1 cellular context compared by ENCODE assay signal in the genomic region with DNA sequence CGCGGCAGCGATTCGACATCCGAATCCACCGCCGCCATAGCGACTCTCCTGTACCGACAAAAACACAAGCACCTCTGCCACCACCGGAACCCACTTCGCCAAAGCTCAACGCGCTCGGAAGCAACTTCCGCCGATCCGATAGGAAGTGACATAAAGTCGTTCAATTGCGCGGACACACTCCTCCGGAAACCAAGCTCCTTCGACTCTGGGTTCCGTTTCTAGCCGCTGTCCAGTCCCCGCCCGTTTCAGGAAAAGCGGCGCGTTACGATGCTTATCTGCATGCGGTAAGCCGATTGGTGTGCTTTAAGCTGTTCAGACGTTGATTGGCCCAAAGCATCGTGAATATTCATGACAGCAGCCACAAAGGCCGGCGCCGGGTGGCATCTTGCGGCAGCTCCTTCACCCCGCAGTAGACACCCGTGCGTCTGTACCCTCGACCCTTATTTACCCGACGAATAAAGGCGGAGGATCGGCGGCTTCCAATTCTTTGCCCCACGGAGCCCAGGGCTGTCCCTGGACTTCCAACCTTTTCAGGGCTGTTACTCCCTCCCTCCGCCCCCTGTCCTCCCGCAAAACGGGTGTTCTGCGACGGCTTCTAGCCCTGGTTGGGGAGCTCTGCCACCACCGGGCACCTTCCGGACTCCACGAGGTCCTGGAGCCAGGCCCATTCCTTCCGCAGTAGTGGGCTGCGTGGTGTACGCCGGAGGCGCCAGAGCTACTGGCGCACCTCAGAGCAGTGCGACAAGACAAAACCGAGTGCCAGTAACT.
TF ChIP-seq lines count a peak whose summit lies in the region.

A gene with protein sequence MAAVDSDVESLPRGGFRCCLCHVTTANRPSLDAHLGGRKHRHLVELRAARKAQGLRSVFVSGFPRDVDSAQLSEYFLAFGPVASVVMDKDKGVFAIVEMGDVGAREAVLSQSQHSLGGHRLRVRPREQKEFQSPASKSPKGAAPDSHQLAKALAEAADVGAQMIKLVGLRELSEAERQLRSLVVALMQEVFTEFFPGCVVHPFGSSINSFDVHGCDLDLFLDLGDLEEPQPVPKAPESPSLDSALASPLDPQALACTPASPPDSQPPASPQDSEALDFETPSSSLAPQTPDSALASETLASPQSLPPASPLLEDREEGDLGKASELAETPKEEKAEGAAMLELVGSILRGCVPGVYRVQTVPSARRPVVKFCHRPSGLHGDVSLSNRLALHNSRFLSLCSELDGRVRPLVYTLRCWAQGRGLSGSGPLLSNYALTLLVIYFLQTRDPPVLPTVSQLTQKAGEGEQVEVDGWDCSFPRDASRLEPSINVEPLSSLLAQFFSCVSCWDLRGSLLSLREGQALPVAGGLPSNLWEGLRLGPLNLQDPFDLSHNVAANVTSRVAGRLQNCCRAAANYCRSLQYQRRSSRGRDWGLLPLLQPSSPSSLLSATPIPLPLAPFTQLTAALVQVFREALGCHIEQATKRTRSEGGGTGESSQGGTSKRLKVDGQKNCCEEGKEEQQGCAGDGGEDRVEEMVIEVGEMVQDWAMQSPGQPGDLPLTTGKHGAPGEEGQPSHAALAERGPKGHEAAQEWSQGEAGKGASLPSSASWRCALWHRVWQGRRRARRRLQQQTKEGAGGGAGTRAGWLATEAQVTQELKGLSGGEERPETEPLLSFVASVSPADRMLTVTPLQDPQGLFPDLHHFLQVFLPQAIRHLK (minus strand): TSS at position 76 of the 768 bp plus-strand sequence. CDS start 38 bp downstream, at position 38.

TF ChIP-seq in HepG2, 621 proteins besides CTCF, POLR2A, EP300 and RAD21 (continued from another document and continues in another):
- TF ChIP-seq, protein P1, sequence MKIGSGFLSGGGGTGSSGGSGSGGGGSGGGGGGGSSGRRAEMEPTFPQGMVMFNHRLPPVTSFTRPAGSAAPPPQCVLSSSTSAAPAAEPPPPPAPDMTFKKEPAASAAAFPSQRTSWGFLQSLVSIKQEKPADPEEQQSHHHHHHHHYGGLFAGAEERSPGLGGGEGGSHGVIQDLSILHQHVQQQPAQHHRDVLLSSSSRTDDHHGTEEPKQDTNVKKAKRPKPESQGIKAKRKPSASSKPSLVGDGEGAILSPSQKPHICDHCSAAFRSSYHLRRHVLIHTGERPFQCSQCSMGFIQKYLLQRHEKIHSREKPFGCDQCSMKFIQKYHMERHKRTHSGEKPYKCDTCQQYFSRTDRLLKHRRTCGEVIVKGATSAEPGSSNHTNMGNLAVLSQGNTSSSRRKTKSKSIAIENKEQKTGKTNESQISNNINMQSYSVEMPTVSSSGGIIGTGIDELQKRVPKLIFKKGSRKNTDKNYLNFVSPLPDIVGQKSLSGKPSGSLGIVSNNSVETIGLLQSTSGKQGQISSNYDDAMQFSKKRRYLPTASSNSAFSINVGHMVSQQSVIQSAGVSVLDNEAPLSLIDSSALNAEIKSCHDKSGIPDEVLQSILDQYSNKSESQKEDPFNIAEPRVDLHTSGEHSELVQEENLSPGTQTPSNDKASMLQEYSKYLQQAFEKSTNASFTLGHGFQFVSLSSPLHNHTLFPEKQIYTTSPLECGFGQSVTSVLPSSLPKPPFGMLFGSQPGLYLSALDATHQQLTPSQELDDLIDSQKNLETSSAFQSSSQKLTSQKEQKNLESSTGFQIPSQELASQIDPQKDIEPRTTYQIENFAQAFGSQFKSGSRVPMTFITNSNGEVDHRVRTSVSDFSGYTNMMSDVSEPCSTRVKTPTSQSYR (CRISPR knock-in tag; IDR thresholded peaks at IDR 0.05; ENCODE audit: borderline replicate concordance), result no peak
- TF ChIP-seq ZNF841 (CRISPR knock-in tag; IDR thresholded peaks at IDR 0.05; ENCODE audit: borderline replicate concordance), result 0 out of 2 replicates have a peak, but pooled peaks have one; percentile 51
- TF ChIP-seq, protein P2, sequence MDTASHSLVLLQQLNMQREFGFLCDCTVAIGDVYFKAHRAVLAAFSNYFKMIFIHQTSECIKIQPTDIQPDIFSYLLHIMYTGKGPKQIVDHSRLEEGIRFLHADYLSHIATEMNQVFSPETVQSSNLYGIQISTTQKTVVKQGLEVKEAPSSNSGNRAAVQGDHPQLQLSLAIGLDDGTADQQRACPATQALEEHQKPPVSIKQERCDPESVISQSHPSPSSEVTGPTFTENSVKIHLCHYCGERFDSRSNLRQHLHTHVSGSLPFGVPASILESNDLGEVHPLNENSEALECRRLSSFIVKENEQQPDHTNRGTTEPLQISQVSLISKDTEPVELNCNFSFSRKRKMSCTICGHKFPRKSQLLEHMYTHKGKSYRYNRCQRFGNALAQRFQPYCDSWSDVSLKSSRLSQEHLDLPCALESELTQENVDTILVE (CRISPR knock-in tag; IDR thresholded peaks at IDR 0.05), result peak; percentile 97
- 0 out of 2 replicates have a peak, but pooled peaks have one; percentile 19 for TF ChIP-seq HES4 (CRISPR knock-in tag; IDR thresholded peaks at IDR 0.05; ENCODE audit: borderline replicate concordance)
- TF ChIP-seq ZNF383 (CRISPR knock-in tag; IDR thresholded peaks at IDR 0.05; ENCODE audit: borderline replicate concordance), result no peak; the same call in 1 of the 2 replicates
- no peak for TF ChIP-seq SNAI1 (CRISPR knock-in tag; IDR thresholded peaks at IDR 0.05; ENCODE audit: borderline replicate concordance)
- TF ChIP-seq, protein P3, sequence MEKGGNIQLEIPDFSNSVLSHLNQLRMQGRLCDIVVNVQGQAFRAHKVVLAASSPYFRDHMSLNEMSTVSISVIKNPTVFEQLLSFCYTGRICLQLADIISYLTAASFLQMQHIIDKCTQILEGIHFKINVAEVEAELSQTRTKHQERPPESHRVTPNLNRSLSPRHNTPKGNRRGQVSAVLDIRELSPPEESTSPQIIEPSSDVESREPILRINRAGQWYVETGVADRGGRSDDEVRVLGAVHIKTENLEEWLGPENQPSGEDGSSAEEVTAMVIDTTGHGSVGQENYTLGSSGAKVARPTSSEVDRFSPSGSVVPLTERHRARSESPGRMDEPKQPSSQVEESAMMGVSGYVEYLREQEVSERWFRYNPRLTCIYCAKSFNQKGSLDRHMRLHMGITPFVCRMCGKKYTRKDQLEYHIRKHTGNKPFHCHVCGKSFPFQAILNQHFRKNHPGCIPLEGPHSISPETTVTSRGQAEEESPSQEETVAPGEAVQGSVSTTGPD (CRISPR knock-in tag; IDR thresholded peaks at IDR 0.05), result peak; percentile 82; the same call in 1 of the 2 replicates
- TF ChIP-seq ZNF136 (CRISPR knock-in tag; IDR thresholded peaks at IDR 0.05; ENCODE audit: low read depth), result no peak
- no peak for TF ChIP-seq ZFP36L2 (CRISPR knock-in tag; IDR thresholded peaks at IDR 0.05)
- TF ChIP-seq PCBP2 (optimal IDR thresholded peaks at IDR 0.05; ENCODE audit: low read depth, low read length, poor library complexity, severe bottlenecking), result no peak
- TF ChIP-seq, protein P4, sequence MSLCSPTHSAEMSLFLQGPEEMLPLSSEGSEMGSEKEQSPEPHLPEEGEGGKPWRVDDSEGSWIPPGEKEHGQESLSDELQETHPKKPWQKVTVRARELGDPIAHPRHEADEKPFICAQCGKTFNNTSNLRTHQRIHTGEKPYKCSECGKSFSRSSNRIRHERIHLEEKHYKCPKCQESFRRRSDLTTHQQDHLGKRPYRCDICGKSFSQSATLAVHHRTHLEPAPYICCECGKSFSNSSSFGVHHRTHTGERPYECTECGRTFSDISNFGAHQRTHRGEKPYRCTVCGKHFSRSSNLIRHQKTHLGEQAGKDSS (CRISPR knock-in tag; IDR thresholded peaks at IDR 0.05; ENCODE audit: borderline replicate concordance, low read depth), result peak; percentile 73; the same call in 1 of the 2 replicates
- TF ChIP-seq MEF2D (CRISPR knock-in tag; IDR thresholded peaks at IDR 0.05), result peak; percentile 90
- TF ChIP-seq, protein P5, sequence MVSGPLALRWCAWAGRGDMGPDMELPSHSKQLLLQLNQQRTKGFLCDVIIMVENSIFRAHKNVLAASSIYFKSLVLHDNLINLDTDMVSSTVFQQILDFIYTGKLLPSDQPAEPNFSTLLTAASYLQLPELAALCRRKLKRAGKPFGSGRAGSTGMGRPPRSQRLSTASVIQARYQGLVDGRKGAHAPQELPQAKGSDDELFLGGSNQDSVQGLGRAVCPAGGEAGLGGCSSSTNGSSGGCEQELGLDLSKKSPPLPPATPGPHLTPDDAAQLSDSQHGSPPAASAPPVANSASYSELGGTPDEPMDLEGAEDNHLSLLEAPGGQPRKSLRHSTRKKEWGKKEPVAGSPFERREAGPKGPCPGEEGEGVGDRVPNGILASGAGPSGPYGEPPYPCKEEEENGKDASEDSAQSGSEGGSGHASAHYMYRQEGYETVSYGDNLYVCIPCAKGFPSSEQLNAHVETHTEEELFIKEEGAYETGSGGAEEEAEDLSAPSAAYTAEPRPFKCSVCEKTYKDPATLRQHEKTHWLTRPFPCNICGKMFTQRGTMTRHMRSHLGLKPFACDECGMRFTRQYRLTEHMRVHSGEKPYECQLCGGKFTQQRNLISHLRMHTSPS (CRISPR knock-in tag; IDR thresholded peaks at IDR 0.05; ENCODE audit: low read depth), result peak; percentile 81; the same call in 1 of the 2 replicates
- TF ChIP-seq, protein P6, sequence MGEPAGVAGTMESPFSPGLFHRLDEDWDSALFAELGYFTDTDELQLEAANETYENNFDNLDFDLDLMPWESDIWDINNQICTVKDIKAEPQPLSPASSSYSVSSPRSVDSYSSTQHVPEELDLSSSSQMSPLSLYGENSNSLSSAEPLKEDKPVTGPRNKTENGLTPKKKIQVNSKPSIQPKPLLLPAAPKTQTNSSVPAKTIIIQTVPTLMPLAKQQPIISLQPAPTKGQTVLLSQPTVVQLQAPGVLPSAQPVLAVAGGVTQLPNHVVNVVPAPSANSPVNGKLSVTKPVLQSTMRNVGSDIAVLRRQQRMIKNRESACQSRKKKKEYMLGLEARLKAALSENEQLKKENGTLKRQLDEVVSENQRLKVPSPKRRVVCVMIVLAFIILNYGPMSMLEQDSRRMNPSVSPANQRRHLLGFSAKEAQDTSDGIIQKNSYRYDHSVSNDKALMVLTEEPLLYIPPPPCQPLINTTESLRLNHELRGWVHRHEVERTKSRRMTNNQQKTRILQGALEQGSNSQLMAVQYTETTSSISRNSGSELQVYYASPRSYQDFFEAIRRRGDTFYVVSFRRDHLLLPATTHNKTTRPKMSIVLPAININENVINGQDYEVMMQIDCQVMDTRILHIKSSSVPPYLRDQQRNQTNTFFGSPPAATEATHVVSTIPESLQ (CRISPR knock-in tag; conservative IDR thresholded peaks at IDR 0.05), result 0 out of 2 replicates have a peak, but pooled peaks have one; percentile 66
- TF ChIP-seq POGZ (CRISPR knock-in tag; IDR thresholded peaks at IDR 0.05), result peak; percentile 94
- TF ChIP-seq, protein P7, sequence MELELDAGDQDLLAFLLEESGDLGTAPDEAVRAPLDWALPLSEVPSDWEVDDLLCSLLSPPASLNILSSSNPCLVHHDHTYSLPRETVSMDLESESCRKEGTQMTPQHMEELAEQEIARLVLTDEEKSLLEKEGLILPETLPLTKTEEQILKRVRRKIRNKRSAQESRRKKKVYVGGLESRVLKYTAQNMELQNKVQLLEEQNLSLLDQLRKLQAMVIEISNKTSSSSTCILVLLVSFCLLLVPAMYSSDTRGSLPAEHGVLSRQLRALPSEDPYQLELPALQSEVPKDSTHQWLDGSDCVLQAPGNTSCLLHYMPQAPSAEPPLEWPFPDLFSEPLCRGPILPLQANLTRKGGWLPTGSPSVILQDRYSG (CRISPR knock-in tag; IDR thresholded peaks at IDR 0.05), result no peak
- TF ChIP-seq, protein P8, sequence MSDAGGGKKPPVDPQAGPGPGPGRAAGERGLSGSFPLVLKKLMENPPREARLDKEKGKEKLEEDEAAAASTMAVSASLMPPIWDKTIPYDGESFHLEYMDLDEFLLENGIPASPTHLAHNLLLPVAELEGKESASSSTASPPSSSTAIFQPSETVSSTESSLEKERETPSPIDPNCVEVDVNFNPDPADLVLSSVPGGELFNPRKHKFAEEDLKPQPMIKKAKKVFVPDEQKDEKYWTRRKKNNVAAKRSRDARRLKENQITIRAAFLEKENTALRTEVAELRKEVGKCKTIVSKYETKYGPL (CRISPR knock-in tag; IDR thresholded peaks at IDR 0.05), result 0 out of 2 replicates have a peak, but pooled peaks have one; percentile 60
- TF ChIP-seq, protein P9, sequence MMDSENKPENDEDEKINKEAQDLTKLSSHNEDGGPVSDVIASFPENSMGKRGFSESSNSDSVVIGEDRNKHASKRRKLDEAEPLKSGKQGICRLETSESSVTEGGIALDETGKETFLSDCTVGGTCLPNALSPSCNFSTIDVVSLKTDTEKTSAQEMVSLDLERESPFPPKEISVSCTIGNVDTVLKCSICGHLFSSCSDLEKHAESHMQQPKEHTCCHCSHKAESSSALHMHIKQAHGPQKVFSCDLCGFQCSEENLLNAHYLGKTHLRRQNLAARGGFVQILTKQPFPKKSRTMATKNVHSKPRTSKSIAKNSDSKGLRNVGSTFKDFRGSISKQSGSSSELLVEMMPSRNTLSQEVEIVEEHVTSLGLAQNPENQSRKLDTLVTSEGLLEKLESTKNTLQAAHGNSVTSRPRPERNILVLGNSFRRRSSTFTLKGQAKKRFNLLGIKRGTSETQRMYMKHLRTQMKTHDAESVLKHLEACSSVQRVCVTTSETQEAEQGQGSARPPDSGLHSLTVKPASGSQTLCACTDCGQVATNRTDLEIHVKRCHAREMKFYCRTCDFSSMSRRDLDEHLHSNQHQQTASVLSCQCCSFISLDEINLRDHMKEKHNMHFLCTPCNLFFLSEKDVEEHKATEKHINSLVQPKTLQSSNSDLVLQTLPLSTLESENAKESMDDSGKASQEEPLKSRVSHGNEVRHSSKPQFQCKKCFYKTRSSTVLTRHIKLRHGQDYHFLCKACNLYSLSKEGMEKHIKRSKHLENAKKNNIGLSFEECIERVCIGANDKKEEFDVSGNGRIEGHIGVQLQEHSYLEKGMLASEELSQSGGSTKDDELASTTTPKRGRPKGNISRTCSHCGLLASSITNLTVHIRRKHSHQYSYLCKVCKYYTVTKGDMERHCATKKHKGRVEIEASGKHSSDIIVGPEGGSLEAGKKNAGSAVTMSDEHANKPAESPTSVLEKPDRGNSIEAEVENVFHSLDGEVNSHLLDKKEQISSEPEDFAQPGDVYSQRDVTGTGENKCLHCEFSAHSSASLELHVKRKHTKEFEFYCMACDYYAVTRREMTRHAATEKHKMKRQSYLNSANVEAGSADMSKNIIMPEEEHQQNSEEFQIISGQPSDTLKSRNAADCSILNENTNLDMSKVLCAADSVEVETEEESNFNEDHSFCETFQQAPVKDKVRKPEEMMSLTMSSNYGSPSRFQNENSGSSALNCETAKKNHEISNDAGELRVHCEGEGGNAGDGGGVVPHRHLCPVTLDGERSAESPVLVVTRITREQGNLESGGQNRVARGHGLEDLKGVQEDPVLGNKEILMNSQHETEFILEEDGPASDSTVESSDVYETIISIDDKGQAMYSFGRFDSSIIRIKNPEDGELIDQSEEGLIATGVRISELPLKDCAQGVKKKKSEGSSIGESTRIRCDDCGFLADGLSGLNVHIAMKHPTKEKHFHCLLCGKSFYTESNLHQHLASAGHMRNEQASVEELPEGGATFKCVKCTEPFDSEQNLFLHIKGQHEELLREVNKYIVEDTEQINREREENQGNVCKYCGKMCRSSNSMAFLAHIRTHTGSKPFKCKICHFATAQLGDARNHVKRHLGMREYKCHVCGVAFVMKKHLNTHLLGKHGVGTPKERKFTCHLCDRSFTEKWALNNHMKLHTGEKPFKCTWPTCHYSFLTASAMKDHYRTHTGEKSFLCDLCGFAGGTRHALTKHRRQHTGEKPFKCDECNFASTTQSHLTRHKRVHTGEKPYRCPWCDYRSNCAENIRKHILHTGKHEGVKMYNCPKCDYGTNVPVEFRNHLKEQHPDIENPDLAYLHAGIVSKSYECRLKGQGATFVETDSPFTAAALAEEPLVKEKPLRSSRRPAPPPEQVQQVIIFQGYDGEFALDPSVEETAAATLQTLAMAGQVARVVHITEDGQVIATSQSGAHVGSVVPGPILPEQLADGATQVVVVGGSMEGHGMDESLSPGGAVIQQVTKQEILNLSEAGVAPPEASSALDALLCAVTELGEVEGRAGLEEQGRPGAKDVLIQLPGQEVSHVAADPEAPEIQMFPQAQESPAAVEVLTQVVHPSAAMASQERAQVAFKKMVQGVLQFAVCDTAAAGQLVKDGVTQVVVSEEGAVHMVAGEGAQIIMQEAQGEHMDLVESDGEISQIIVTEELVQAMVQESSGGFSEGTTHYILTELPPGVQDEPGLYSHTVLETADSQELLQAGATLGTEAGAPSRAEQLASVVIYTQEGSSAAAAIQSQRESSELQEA (CRISPR knock-in tag; IDR thresholded peaks at IDR 0.05; ENCODE audit: not compliant biosample characterization), result no peak
- no peak for TF ChIP-seq PHB2 (IDR thresholded peaks at IDR 0.05; ENCODE audit: partially characterized antibody)
- no peak for TF ChIP-seq NCOA1 (CRISPR knock-in tag; IDR thresholded peaks at IDR 0.05)
- TF ChIP-seq ZNF510 (CRISPR knock-in tag; IDR thresholded peaks at IDR 0.05; ENCODE audit: low read depth), result no peak
